8 cellular contexts compared by ENCODE assay signal in the genomic region with DNA sequence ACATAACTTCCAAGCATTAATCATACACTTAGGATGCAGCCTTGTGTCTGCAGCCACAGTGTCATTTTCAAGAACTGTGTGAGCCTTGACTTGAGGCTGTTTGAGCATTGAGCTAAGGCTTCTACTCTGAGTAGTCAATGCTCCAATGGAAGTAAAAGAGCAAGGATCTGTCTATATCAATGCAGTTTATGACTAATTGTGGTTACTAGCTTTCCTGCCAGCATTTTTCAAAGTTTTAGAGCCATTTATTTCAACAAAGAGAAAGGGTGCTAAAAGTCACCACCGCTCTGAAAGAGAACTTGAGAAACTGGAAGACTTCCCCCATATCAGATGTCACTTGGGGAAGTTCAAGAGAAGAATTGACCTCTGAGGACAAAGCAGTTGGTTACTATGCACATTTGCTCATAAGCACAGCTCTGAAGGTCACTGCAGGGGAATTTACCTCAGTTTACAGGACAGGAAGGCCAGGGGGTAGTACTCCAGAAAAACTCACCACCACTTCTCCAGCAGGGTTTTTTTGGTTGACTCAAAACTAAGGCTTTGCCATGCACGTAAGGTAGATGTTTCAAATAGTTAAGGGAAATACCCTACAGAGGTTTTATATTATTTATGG. TPM values are rescaled to one million over a fixed set of nuclear protein-coding genes. Genes with fewer than 3 reads are reported as not detected.
A peak's percentile ranks its signal among the peaks of the same experiment; 100 is the strongest.
DNase-seq lines count a peak whose midpoint lies in the region; ATAC-seq, FAIRE-seq and TF ChIP-seq lines count a peak whose summit lies in the region.

No MANE protein-coding gene starts in this region.

- H3K4me2 ChIP-seq in OCI-LY7 (ENCODE audit: low read length): no peak overlapping the region

- TF ChIP-seq CTCF in foreskin keratinocyte (conservative IDR thresholded peaks at IDR 0.05) (no peak), OCI-LY7 (conservative IDR thresholded peaks at IDR 0.05; ENCODE audit: low read length) (no peak)

- H3K9me3 ChIP-seq in OCI-LY7 (ENCODE audit: low read length): no peaks in the 10 kb centered on the region

- no peaks in the 10 kb centered on the region for H3K36me3 ChIP-seq in OCI-LY7 (ENCODE audit: insufficient read depth, low read length)

- H3K27me3 Mint-ChIP-seq in activated naive CD4-positive, alpha-beta T cell treated with anti-CD3 and anti-CD28 coated beads for 36 hours (ENCODE audit: low read depth): no peaks in the 10 kb centered on the region

- peak overlapping the region; percentile 53 for H3K27ac Mint-ChIP-seq in activated naive CD4-positive, alpha-beta T cell treated with anti-CD3 and anti-CD28 coated beads for 36 hours

- peak; percentile 66 for ATAC-seq in HG02970 (IDR thresholded peaks at IDR 0.05; ENCODE audit: low FRiP score, unreplicated experiment)
- peak; percentile 82 for ATAC-seq in foreskin keratinocyte

- DNase-seq in activated naive CD4-positive, alpha-beta T cell treated with anti-CD3 and anti-CD28 coated beads for 36 hours: peak; percentile 34
- no peak for DNase-seq in activated naive CD4-positive, alpha-beta T cell (lab: John Stamatoyannopoulos, UW)
- DNase-seq in RCC 7860 (ENCODE audit: low spot score) (peak; percentile 85), foreskin keratinocyte (peak in 1 of 2 donors; percentile 60), OCI-LY7 (ENCODE audit: low spot score) (no peak), germinal center (ENCODE audit: low spot score) (no peak)
- no peak for DNase-seq in stimulated activated naive CD4-positive, alpha-beta T cell treated with Interleukin-2 at 50 U/mL for 16 hours (lab: John Stamatoyannopoulos, UW)

- H3K79me2 ChIP-seq in OCI-LY7 (ENCODE audit: insufficient read depth, low read depth, low read length): no peaks in the 10 kb centered on the region

- H3K27me3 ChIP-seq in foreskin keratinocyte: no peaks in the 10 kb centered on the region

- CTCF ChIA-PET in activated naive CD4-positive, alpha-beta T cell treated with anti-CD3 and anti-CD28 coated beads for 36 hours (lab: Charles Lee): interaction anchor here (0.7 to 1.0 kb wide), 2 partner anchors 8 to 73 kb away, joined by 3 read pairs; no protein-coding TSS in a partner anchor
- CTCF ChIA-PET in OCI-LY7 (lab: Charles Lee; ENCODE audit: unreplicated experiment): no interaction called here

- no peaks in the 10 kb centered on the region for H4K20me1 ChIP-seq in OCI-LY7 (ENCODE audit: insufficient read depth, low read length)

- peaks cover 29% of the 10 kb centered on the region for H3K4me1 Mint-ChIP-seq in activated naive CD4-positive, alpha-beta T cell treated with anti-CD3 and anti-CD28 coated beads for 36 hours (ENCODE audit: low read depth)

- H3K9me2 ChIP-seq in OCI-LY7 (ENCODE audit: insufficient read depth, low read length): no peaks in the 10 kb centered on the region

- H3K9me3 Mint-ChIP-seq in activated naive CD4-positive, alpha-beta T cell treated with anti-CD3 and anti-CD28 coated beads for 36 hours: no peaks in the 10 kb centered on the region

- no peak overlapping the region for H3K4me3 ChIP-seq in OCI-LY7 (ENCODE audit: low read depth, low read length, poor library complexity, severe bottlenecking)

- POLR2A ChIA-PET in OCI-LY7 (lab: Charles Lee): interaction anchor here (0.8 to 1.4 kb wide), 2 partner anchors 8 to 11 kb away, joined by 4 read pairs; no protein-coding TSS in a partner anchor

- BruUV-seq in OCI-LY7 (replicated peaks; lab: Mats Ljungman, UMichigan): no TSS peak

- H3K4me3 Mint-ChIP-seq in activated naive CD4-positive, alpha-beta T cell treated with anti-CD3 and anti-CD28 coated beads for 36 hours: no peak overlapping the region

- H2AFZ ChIP-seq in OCI-LY7 (ENCODE audit: low read length): no peak overlapping the region

- H3K36me3 Mint-ChIP-seq in activated naive CD4-positive, alpha-beta T cell treated with anti-CD3 and anti-CD28 coated beads for 36 hours (ENCODE audit: low read depth): no peaks in the 10 kb centered on the region

- H3K27ac ChIP-seq in foreskin keratinocyte (no peak overlapping the region), OCI-LY7 (ENCODE audit: low read depth, low read length, poor library complexity, severe bottlenecking) (no peak overlapping the region)

- intact Hi-C loops in activated naive CD4-positive, alpha-beta T cell treated with anti-CD3 and anti-CD28 coated beads for 36 hours (cut with micrococcal nuclease): loop anchor here (1.0 kb wide), 4 partner anchors 15 to 58 kb away; a partner anchor contains a TSS
- intact Hi-C loops in OCI-LY7 (cut with micrococcal nuclease; ENCODE audit: unreplicated experiment): no loop called here

- H3K4me1 ChIP-seq in foreskin keratinocyte: peaks cover 6% of the 10 kb centered on the region
- H3K4me1 ChIP-seq in OCI-LY7 (ENCODE audit: insufficient read depth, low read length, poor library complexity, severe bottlenecking): peaks cover 8% of the 10 kb centered on the region

- FAIRE-seq in RCC 7860 (lab: Jason Lieb, UNC): peak; percentile 90

RNA-seq across cellular contexts. Expression of a gene that starts 24.5 kb away (rescaled TPM):
- 1 to 10 TPM; 4.4 to 6.0 TPM for total RNA-seq in activated naive CD4-positive, alpha-beta T cell treated with anti-CD3 and anti-CD28 coated beads for 36 hours
- not detected in 2 replicates for total RNA-seq in foreskin keratinocyte
- not detected in 2 replicates for polyA plus RNA-seq in foreskin keratinocyte
- total RNA-seq in OCI-LY7 (2014; rRNA removed; shearing (Covaris generic)): 0.79 and 0.85 TPM in 2 replicates
- total RNA-seq in OCI-LY7 (2022): 0.37 TPM in 1 of 2 replicates, not detected in the other

Comparison
In these comparisons a context has a peak if more than half of its experiments do, and no peak if none do; other contexts are left out.
1. DNase-seq: peak in activated naive CD4-positive, alpha-beta T cell treated with anti-CD3 and anti-CD28 coated beads for 36 hours (single experiment) and RCC 7860 (single experiment); none in activated naive CD4-positive, alpha-beta T cell (0 of 4), OCI-LY7 (single experiment), stimulated activated naive CD4-positive, alpha-beta T cell treated with Interleukin-2 at 50 U/mL for 16 hours (single experiment) and germinal center (single experiment).